22 cellular contexts compared by ENCODE assay signal in the genomic region with DNA sequence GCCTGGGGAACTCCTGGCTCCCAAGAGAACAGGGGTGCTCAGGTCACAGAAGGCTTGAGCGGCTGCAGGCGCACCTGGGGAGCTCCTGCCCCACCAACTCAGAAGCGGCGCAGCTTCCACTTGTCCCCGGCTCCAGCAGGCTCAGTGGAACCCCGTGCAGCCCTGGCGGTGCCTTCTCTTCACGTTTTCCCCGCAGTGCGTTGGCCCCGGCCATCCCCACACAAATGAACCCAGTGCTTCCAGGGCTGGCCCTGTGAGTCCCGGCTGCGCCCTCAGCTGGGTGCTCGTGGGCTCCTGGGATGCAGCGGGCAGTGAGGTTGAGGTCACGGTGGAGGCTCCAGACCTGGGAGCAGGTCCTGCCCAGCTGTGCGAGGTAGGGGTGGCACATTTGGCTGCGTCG. TPM values are rescaled to one million over a fixed set of nuclear protein-coding genes. Genes with fewer than 3 reads are reported as not detected.
DNase-seq lines count a peak whose midpoint lies in the region; ATAC-seq, FAIRE-seq and TF ChIP-seq lines count a peak whose summit lies in the region.
"Had no signal": no experiment of that assay in that cellular context is flagged by ENCODE, and none has a peak within 500 bp of the region (broad histone marks: within the 10 kb centered on the region; RNA-seq: fewer than 3 reads in every experiment).

No MANE protein-coding gene starts in this region.

- no peak overlapping the region for H3K4me3 Mint-ChIP-seq in GM23338
- no peak overlapping the region for H3K4me3 Mint-ChIP-seq in neural progenitor cell
- H3K4me3 Mint-ChIP-seq in stimulated activated effector memory CD8-positive, alpha-beta T cell treated with anti-CD3 and anti-CD28 coated beads, Interleukin-12 subunit alpha, Interleukin-12 subunit beta, amount 100 ng/mL, for 72 hours, result no peak overlapping the region
- H3K4me3 Mint-ChIP-seq in nephron progenitor cell, result no peak overlapping the region
- H3K4me3 Mint-ChIP-seq: CD4-positive, alpha-beta memory T cell; HFFc6 had no signal

- H3K27me3 ChIP-seq in GM23338 (ENCODE audit: insufficient read depth) (no peaks in the 10 kb centered on the region), H1 (replicated peaks in 1 of 4; ENCODE audit: control insufficient read depth in 3 of 4, extremely low read depth in 1 of 4, insufficient read depth in 3 of 4, low read length in 3 of 4) (no peaks in the 10 kb centered on the region), neural progenitor cell (no peaks in the 10 kb centered on the region), body of pancreas (no peaks in the 10 kb centered on the region)
- H3K27me3 ChIP-seq: BE2C; BLaER1 treated with 17β-estradiol and CSF1 and Interleukin-3, amounts not matched to agents 10 nM and 100 nM had no signal

- H4K5ac ChIP-seq in H1 (ENCODE audit: insufficient read length, low read depth, low read length), result no peak overlapping the region

- H3K4me3 ChIP-seq in GM23338, result no peak overlapping the region
- H3K4me3 ChIP-seq in H1 (ENCODE audit: extremely low read depth in 1 of 4, insufficient read depth in 2 of 4, low read depth in 3 of 4, low read length in 4 of 4), result no peak overlapping the region
- no peak overlapping the region for H3K4me3 ChIP-seq in neural progenitor cell
- H3K4me3 ChIP-seq in body of pancreas, result no peak overlapping the region
- H3K4me3 ChIP-seq: A549; BLaER1 treated with 17β-estradiol and CSF1 and Interleukin-3, amounts not matched to agents 10 nM and 100 nM; HAP-1 had no signal

- H3K9me3 ChIP-seq in H1 (ENCODE audit: insufficient read depth in 2 of 2, low read depth in 1 of 2, low read length in 1 of 2) (no peaks in the 10 kb centered on the region; a peak in 1 of 4 replicates), neural progenitor cell (ENCODE audit: low read depth) (no peaks in the 10 kb centered on the region), body of pancreas (no peaks in the 10 kb centered on the region)
- H3K9me3 ChIP-seq: A549, BE2C, HAP-1 had no signal

- peak overlapping the region; percentile 76; the same call in 1 of the 2 replicates for H4K8ac ChIP-seq in H1 (ENCODE audit: extremely low read depth, insufficient read depth, low read length)

- TF ChIP-seq POLR2A in H1 (IDR thresholded peaks at IDR 0.05; ENCODE audit: control extremely low read depth in 1 of 2, low read depth in 2 of 2, low read length in 2 of 2) (no peak), body of pancreas (IDR thresholded peaks at IDR 0.05) (no peak)

- H3K9me2 ChIP-seq in GM23338 (ENCODE audit: insufficient read depth), result no peaks in the 10 kb centered on the region

- H3F3A ChIP-seq in GM23338 (replicated peaks; ENCODE audit: low read depth) (no peaks in the 10 kb centered on the region), neural progenitor cell (ENCODE audit: low read depth) (peaks cover 23% of the 10 kb centered on the region)

- FAIRE-seq in H1 (lab: Jason Lieb, UNC), result no peak
- FAIRE-seq: A549, GM12891 had no signal

- no peak overlapping the region for H3K4ac ChIP-seq in H1 (replicated peaks; ENCODE audit: insufficient read length, low read depth, low read length)

- H3K79me2 ChIP-seq in GM23338 (replicated peaks; ENCODE audit: insufficient read depth), result no peaks in the 10 kb centered on the region
- no peaks in the 10 kb centered on the region for H3K79me2 ChIP-seq in H1 (ENCODE audit: control insufficient read depth in 1 of 2, insufficient read depth in 2 of 2, low read length in 2 of 2)
- H3K79me2 ChIP-seq in neural progenitor cell (ENCODE audit: low read depth), result no peaks in the 10 kb centered on the region

- H2BK120ac ChIP-seq in H1 (replicated peaks; ENCODE audit: low read depth, low read length), result no peak overlapping the region

- intact Hi-C loops in body of pancreas (cut with DNase I), result no loop called here

- no peak overlapping the region for H3K27ac Mint-ChIP-seq in GM23338
- H3K27ac Mint-ChIP-seq in neural progenitor cell, result no peak overlapping the region
- no peak overlapping the region for H3K27ac Mint-ChIP-seq in stimulated activated effector memory CD8-positive, alpha-beta T cell treated with anti-CD3 and anti-CD28 coated beads, Interleukin-12 subunit alpha, Interleukin-12 subunit beta, amount 100 ng/mL, for 72 hours
- H3K27ac Mint-ChIP-seq in nephron progenitor cell, result no peak overlapping the region
- H3K27ac Mint-ChIP-seq: CD4-positive, alpha-beta memory T cell; HFFc6 had no signal

- ATAC-seq in GM23338 (no peak), body of pancreas (no peak)
- peak; percentile 32 for ATAC-seq in stimulated activated effector memory CD8-positive, alpha-beta T cell treated with anti-CD3 and anti-CD28 coated beads, Interleukin-12 subunit alpha, Interleukin-12 subunit beta, amount 100 ng/mL, for 72 hours
- ATAC-seq: A549 had no signal

- no peaks in the 10 kb centered on the region for H4K20me1 ChIP-seq in GM23338 (replicated peaks; ENCODE audit: insufficient read depth)
- no peaks in the 10 kb centered on the region for H4K20me1 ChIP-seq in H1 (replicated peaks in 1 of 2; ENCODE audit: control insufficient read depth in 1 of 2, insufficient read depth in 2 of 2, low read length in 2 of 2)
- H4K20me1 ChIP-seq in neural progenitor cell (ENCODE audit: low read depth), result no peaks in the 10 kb centered on the region
- H4K20me1 ChIP-seq: BLaER1 treated with 17β-estradiol and CSF1 and Interleukin-3, amounts not matched to agents 10 nM and 100 nM had no signal

- peaks cover 24% of the 10 kb centered on the region for H3K4me1 Mint-ChIP-seq in GM23338
- H3K4me1 Mint-ChIP-seq in neural progenitor cell, result peaks cover 15% of the 10 kb centered on the region
- no peaks in the 10 kb centered on the region for H3K4me1 Mint-ChIP-seq in stimulated activated effector memory CD8-positive, alpha-beta T cell treated with anti-CD3 and anti-CD28 coated beads, Interleukin-12 subunit alpha, Interleukin-12 subunit beta, amount 100 ng/mL, for 72 hours
- peaks cover 12% of the 10 kb centered on the region for H3K4me1 Mint-ChIP-seq in nephron progenitor cell

- peak overlapping the region; percentile 37 for H4K91ac ChIP-seq in H1 (replicated peaks; ENCODE audit: insufficient read length, low read length)

- H3K27ac ChIP-seq in GM23338 (ENCODE audit: low read depth) (no peak overlapping the region), H1 (ENCODE audit: low read depth, low read length) (no peak overlapping the region), neural progenitor cell (no peak overlapping the region), body of pancreas (no peak overlapping the region)
- H3K27ac ChIP-seq: A549 had no signal

- H3K9me3 Mint-ChIP-seq in GM23338, result peaks cover 2% of the 10 kb centered on the region; the same call in 1 of the 3 replicates
- H3K9me3 Mint-ChIP-seq in neural progenitor cell, result peaks cover 3% of the 10 kb centered on the region
- no peaks in the 10 kb centered on the region for H3K9me3 Mint-ChIP-seq in stimulated activated effector memory CD8-positive, alpha-beta T cell treated with anti-CD3 and anti-CD28 coated beads, Interleukin-12 subunit alpha, Interleukin-12 subunit beta, amount 100 ng/mL, for 72 hours
- H3K9me3 Mint-ChIP-seq in nephron progenitor cell, result peaks cover 4% of the 10 kb centered on the region
- H3K9me3 Mint-ChIP-seq: CD4-positive, alpha-beta memory T cell; HFFc6 had no signal

- no peak overlapping the region for H3K4me2 ChIP-seq in GM23338
- H3K4me2 ChIP-seq in H1 (ENCODE audit: insufficient read depth in 1 of 2, low read depth in 2 of 2, low read length in 2 of 2), result no peak overlapping the region
- no peak overlapping the region for H3K4me2 ChIP-seq in neural progenitor cell
- H3K4me2 ChIP-seq: A549; BLaER1 treated with 17β-estradiol and CSF1 and Interleukin-3, amounts not matched to agents 10 nM and 100 nM had no signal

- POLR2A ChIA-PET in H1 (lab: Charles Lee; ENCODE audit: partially characterized antibody), result no interaction called here

- CTCF ChIA-PET in H1 (lab: Charles Lee; ENCODE audit: partially characterized antibody), result interaction anchor here (0.6 to 1.9 kb wide), 2 partner anchors 29 to 666 kb away, joined by 3 to 10 read pairs; no protein-coding TSS in a partner anchor

- H2BK12ac ChIP-seq in H1 (ENCODE audit: low read depth, low read length), result no peak overlapping the region

- no peak overlapping the region for H3K23ac ChIP-seq in H1 (ENCODE audit: insufficient read length)

- H2BK15ac ChIP-seq in H1 (ENCODE audit: low read length), result no peak overlapping the region

- H2BK20ac ChIP-seq in H1 (ENCODE audit: low read length), result 0 out of 2 replicates have a peak overlapping the region, but pooled peaks have one; percentile 23

- TF ChIP-seq CTCF in GM23338 (conservative IDR thresholded peaks at IDR 0.05; ENCODE audit: low read depth in 2 of 2) (no peak), H1 (IDR thresholded peaks at IDR 0.05; ENCODE audit: control extremely low read depth in 1 of 3, insufficient read depth in 1 of 3, low read depth in 1 of 3, low read length in 3 of 3) (no peak), neural progenitor cell (IDR thresholded peaks at IDR 0.05) (no peak), body of pancreas (IDR thresholded peaks at IDR 0.05) (no peak), nephron progenitor cell (IDR thresholded peaks at IDR 0.05) (no peak)

- H2AFZ ChIP-seq in GM23338, result peak overlapping the region; percentile 67
- H2AFZ ChIP-seq in H1 (ENCODE audit: low read length), result no peak overlapping the region
- H2AFZ ChIP-seq in neural progenitor cell (replicated peaks), result peak overlapping the region; percentile 51

- no peak overlapping the region for H3K18ac ChIP-seq in H1 (ENCODE audit: extremely low read depth, low read length)

- no peak overlapping the region for H3K9ac ChIP-seq in H1 (replicated peaks in 1 of 4; ENCODE audit: extremely low read depth in 1 of 4, low read depth in 3 of 4, low read length in 3 of 4)
- no peak overlapping the region for H3K9ac ChIP-seq in neural progenitor cell
- H3K9ac ChIP-seq: BLaER1 treated with 17β-estradiol and CSF1 and Interleukin-3, amounts not matched to agents 10 nM and 100 nM had no signal

- no peaks in the 10 kb centered on the region for H3K36me3 ChIP-seq in GM23338 (ENCODE audit: insufficient read depth)
- no peaks in the 10 kb centered on the region for H3K36me3 ChIP-seq in H1 (ENCODE audit: control insufficient read depth in 2 of 4, insufficient read depth in 4 of 4, low read length in 3 of 4)
- H3K36me3 ChIP-seq in neural progenitor cell, result no peaks in the 10 kb centered on the region
- H3K36me3 ChIP-seq in body of pancreas (replicated peaks in 1 of 2; ENCODE audit: insufficient read depth in 1 of 2, low read depth in 2 of 2), result no peaks in the 10 kb centered on the region
- H3K36me3 ChIP-seq: BE2C; BLaER1 treated with 17β-estradiol and CSF1 and Interleukin-3, amounts not matched to agents 10 nM and 100 nM; HAP-1 had no signal

- TF ChIP-seq RAD21 in H1 (IDR thresholded peaks at IDR 0.05 in 1 of 2, conservative IDR thresholded peaks at IDR 0.05 in 1 of 2; ENCODE audit: low read depth in 2 of 2, low read length in 2 of 2), result no peak

- H3K79me1 ChIP-seq in H1 (ENCODE audit: low read depth, low read length), result no peaks in the 10 kb centered on the region

- H3K56ac ChIP-seq in H1 (replicated peaks; ENCODE audit: insufficient read length, low read depth, low read length), result no peak overlapping the region

- no peak overlapping the region for H2AK5ac ChIP-seq in H1 (ENCODE audit: low read depth, low read length)

- no peaks in the 10 kb centered on the region for H3K36me3 Mint-ChIP-seq in GM23338 (ENCODE audit: low read depth)
- no peaks in the 10 kb centered on the region for H3K36me3 Mint-ChIP-seq in neural progenitor cell
- no peaks in the 10 kb centered on the region for H3K36me3 Mint-ChIP-seq in stimulated activated effector memory CD8-positive, alpha-beta T cell treated with anti-CD3 and anti-CD28 coated beads, Interleukin-12 subunit alpha, Interleukin-12 subunit beta, amount 100 ng/mL, for 72 hours
- no peaks in the 10 kb centered on the region for H3K36me3 Mint-ChIP-seq in nephron progenitor cell (ENCODE audit: low read depth)
- H3K36me3 Mint-ChIP-seq: CD4-positive, alpha-beta memory T cell had no signal

- H2BK5ac ChIP-seq in H1 (ENCODE audit: low read depth, low read length), result no peak overlapping the region

- 92% methylated on average over 17 of the region's 19 CpGs; no CpG with 5 or more reads in 1 of the 2 experiments for WGBS in H1 (ENCODE audit: extremely low coverage in 1 of 2, insufficient coverage in 1 of 2, insufficient read length in 1 of 2, insufficient replicate concordance in 2 of 2, low coverage in 1 of 2, low lambda C conversion rate in 2 of 2, missing lambda C conversion rate in 1 of 2), 2 experiments
- 97% methylated on average over 6 to 19 of the region's 19 CpGs for WGBS in body of pancreas, 2 donors

- peaks cover 5% of the 10 kb centered on the region; the same call in 1 of the 2 replicates for H3K4me1 ChIP-seq in GM23338 (ENCODE audit: insufficient read depth)
- peaks cover 0 to 13% (median 2%) of the 10 kb centered on the region in 4 experiments; a peak in 4 of 7 replicates for H3K4me1 ChIP-seq in H1 (replicated peaks in 1 of 4; ENCODE audit: control insufficient read depth in 3 of 4, insufficient read depth in 4 of 4, low read length in 3 of 4)
- peaks cover 30% of the 10 kb centered on the region for H3K4me1 ChIP-seq in neural progenitor cell
- H3K4me1 ChIP-seq in body of pancreas, result peaks cover 44% of the 10 kb centered on the region
- H3K4me1 ChIP-seq: A549, BE2C had no signal

- no peak for TF ChIP-seq EP300 in H1 (IDR thresholded peaks at IDR 0.05; ENCODE audit: borderline replicate concordance in 1 of 2, low read depth in 2 of 2, low read length in 2 of 2)

- no peak for DNase-seq in GM23338 (ENCODE audit: low spot score)
- no peak for DNase-seq in H1 (ENCODE audit: low read depth in 1 of 2, low spot score in 2 of 2)
- DNase-seq in neural progenitor cell (ENCODE audit: low spot score), result no peak
- no peak for DNase-seq in stimulated activated effector memory CD8-positive, alpha-beta T cell treated with anti-CD3 and anti-CD28 coated beads, Interleukin-12 subunit alpha, Interleukin-12 subunit beta, amount 100 ng/mL, for 72 hours (ENCODE audit: low spot score in 2 of 2)
- DNase-seq in body of pancreas, result no peak
- no peak for DNase-seq in activated CD4-positive, CD25-positive, alpha-beta regulatory T cell treated with anti-CD3 and anti-CD28 coated beads, Interleukin-2, amount 50 U/mL, for 72 hours
- no peak for DNase-seq in nephron progenitor cell
- DNase-seq: 8988T; ACHN; AML-193; BE2C; Calu3; CD4-positive, alpha-beta memory T cell; COR-L47; DMS53; DMS79 treated with DMSO at 0.1 percent for 48 hours; GF-D8; HFFc6 had no signal

- H3K27me3 Mint-ChIP-seq in GM23338 (ENCODE audit: insufficient read depth, low read depth, poor library complexity) (peaks cover 12% of the 10 kb centered on the region), neural progenitor cell (ENCODE audit: insufficient read depth, low read depth) (no peaks in the 10 kb centered on the region), nephron progenitor cell (ENCODE audit: low read depth, poor library complexity) (peaks cover 5% of the 10 kb centered on the region)
- H3K27me3 Mint-ChIP-seq: CD4-positive, alpha-beta memory T cell had no signal

- H3K14ac ChIP-seq in H1 (ENCODE audit: insufficient read length), result no peak overlapping the region

- no peaks in the 10 kb centered on the region for H3K23me2 ChIP-seq in H1 (ENCODE audit: low read depth, low read length)

RNA-seq across cellular contexts. Expression of a gene that starts 17.9 kb away (rescaled TPM):
- total RNA-seq in GM23338 (2014; rRNA removed; shearing (Covaris generic)), result 39.2 and 41.2 TPM in 2 replicates
- polyA plus RNA-seq in GM23338 (2016; fragmentation: Nextera tagmentation; extraction: Ambion mirVana) (10.3 and 11.2 TPM in 2 replicates), H1 (2011; rRNA removed) (34.0 and 52.7 TPM in 2 replicates)
- total RNA-seq in H1 (2021; fragmentation: NEBNext Ultra II Directional; extraction: Animal tissue kit (Norgen Biotek cat#: 25700)), result 36.2 TPM in 2 replicates
- 29.4 TPM for polyA plus RNA-seq in H1 (2011; cell fraction: cytosol; rRNA removed)
- polyA plus RNA-seq in H1 (2011; cell fraction: nucleus; rRNA removed), result 30.5 TPM
- polyA plus RNA-seq in H1 (2012, experiment 1 of 2), result 30.0 to 40.8 TPM (median 34.9 TPM) in 4 replicates
- polyA plus RNA-seq in H1 (2012, experiment 2 of 2), result 22.5 TPM
- 31.0 TPM for polyA plus RNA-seq in H1 (2013, experiment 1 of 2)
- 29.3 TPM for polyA plus RNA-seq in H1 (2013, experiment 2 of 2)
- 39.3 and 52.9 TPM in 2 replicates for polyA minus RNA-seq in H1 (2011; rRNA and poly(A)+ RNA removed)
- 16.2 TPM for polyA minus RNA-seq in H1 (2011; cell fraction: cytosol; rRNA and poly(A)+ RNA removed)
- 17.0 TPM for polyA minus RNA-seq in H1 (2011; cell fraction: nucleus; rRNA and poly(A)+ RNA removed)
- total RNA-seq in neural progenitor cell (ENCODE audit: low replicate concordance) (36.5 and 42.1 TPM in 2 replicates), body of pancreas (10 to 100 TPM; 26.4 to 29.1 TPM)

RNA-seq across cellular contexts. Expression of a gene that starts 27.0 kb away (rescaled TPM):
- 38.3 and 41.5 TPM in 2 replicates for total RNA-seq in GM23338 (2014; rRNA removed; shearing (Covaris generic))
- polyA plus RNA-seq in GM23338 (2016; fragmentation: Nextera tagmentation; extraction: Ambion mirVana) (17.6 and 30.1 TPM in 2 replicates), H1 (2011; rRNA removed) (12.3 and 15.4 TPM in 2 replicates)
- total RNA-seq in H1 (2021; fragmentation: NEBNext Ultra II Directional; extraction: Animal tissue kit (Norgen Biotek cat#: 25700)), result 32.4 and 33.5 TPM in 2 replicates
- 22.5 TPM for polyA plus RNA-seq in H1 (2011; cell fraction: cytosol; rRNA removed)
- polyA plus RNA-seq in H1 (2011; cell fraction: nucleus; rRNA removed), result 19.6 TPM
- 15.3 to 27.5 TPM (median 18.9 TPM) in 4 replicates for polyA plus RNA-seq in H1 (2012, experiment 1 of 2)
- polyA plus RNA-seq in H1 (2012, experiment 2 of 2), result 1.6 TPM
- 22.3 TPM for polyA plus RNA-seq in H1 (2013, experiment 1 of 2)
- 21.3 TPM for polyA plus RNA-seq in H1 (2013, experiment 2 of 2)
- polyA minus RNA-seq in H1 (2011; rRNA and poly(A)+ RNA removed), result 25.0 and 35.6 TPM in 2 replicates
- polyA minus RNA-seq in H1 (2011; cell fraction: cytosol; rRNA and poly(A)+ RNA removed), result 21.4 TPM
- 63.3 TPM for polyA minus RNA-seq in H1 (2011; cell fraction: nucleus; rRNA and poly(A)+ RNA removed)
- total RNA-seq in neural progenitor cell (ENCODE audit: low replicate concordance) (103 and 191 TPM in 2 replicates), body of pancreas (10 to 100 TPM; 30.7 to 34.2 TPM)
